Comparison of ENCODE assay signal across 18 cellular contexts in genomic region chr20:50077818-50078601, GRCh38. TPM values are rescaled to one million over a fixed set of nuclear protein-coding genes. Genes with fewer than 3 reads are reported as not detected.
DNase-seq lines count a peak whose midpoint lies in the region; ATAC-seq and TF ChIP-seq lines count a peak whose summit lies in the region.
"Had no signal": no experiment of that assay in that cellular context is flagged by ENCODE, and none has a peak within 500 bp of the region (broad histone marks: within the 10 kb centered on the region; RNA-seq: fewer than 3 reads in every experiment).

No MANE protein-coding gene starts in this region.

- H3K9me3 ChIP-seq in cardiac muscle cell (ENCODE audit: low read depth) (no peaks in the 10 kb centered on the region), right atrium auricular region (no peaks in the 10 kb centered on the region), endodermal cell (ENCODE audit: control insufficient read depth, low read length) (no peaks in the 10 kb centered on the region), thyroid gland (no peaks in the 10 kb centered on the region)
- H3K9me3 ChIP-seq: BE2C had no signal

- H3K4me1 ChIP-seq in cardiac muscle cell (ENCODE audit: low read depth) (peaks cover 22% of the 10 kb centered on the region), right atrium auricular region (peaks cover 0 to 12% of the 10 kb centered on the region in 2 donors), endodermal cell (ENCODE audit: control insufficient read depth, insufficient read depth, low read length) (peaks cover 5% of the 10 kb centered on the region), thyroid gland (peaks cover 15 to 29% of the 10 kb centered on the region in 2 donors)
- H3K4me1 ChIP-seq: BE2C had no signal

- H3K27ac ChIP-seq in cardiac muscle cell, result peak overlapping the region; percentile 60
- peak overlapping the region in 1 of 2 donors; percentile 7 for H3K27ac ChIP-seq in right atrium auricular region
- no peak overlapping the region for H3K27ac ChIP-seq in endodermal cell (ENCODE audit: low read depth, low read length)
- peak overlapping the region in 2 of 3 donors; percentile 28 to 67 for H3K27ac ChIP-seq in thyroid gland
- H3K27ac ChIP-seq: KMS-11 had no signal

- DNase-seq in cardiac muscle cell (ENCODE audit: low read depth in 1 of 2, low spot score in 1 of 2), result no peak
- no peak for DNase-seq in right atrium auricular region (ENCODE audit: low spot score)
- no peak for DNase-seq in endodermal cell
- DNase-seq in naive thymus-derived CD8-positive, alpha-beta T cell, result no peak
- peak; percentile 45 to 58 for DNase-seq in thyroid gland
- DNase-seq in DMS79 (lab: John Stamatoyannopoulos, UW), result no peak
- no peak for DNase-seq in GF-D8 (lab: John Stamatoyannopoulos, UW)
- no peak for DNase-seq in HEK293T (ENCODE audit: extremely low spot score)
- DNase-seq: BE2C; CD8-positive, alpha-beta T cell; DND-41; GDM1; NCI-H1092; NCI-H1694; NCI-H69; NK-92 treated with Interleukin-12 subunit alpha and Interleukin-12 subunit beta, amount 100 ng/mL, for 24 hours; OCI-M1 had no signal

- H3K9me3 Mint-ChIP-seq in endodermal cell, result no peaks in the 10 kb centered on the region
- no peaks in the 10 kb centered on the region for H3K9me3 Mint-ChIP-seq in naive thymus-derived CD8-positive, alpha-beta T cell
- H3K9me3 Mint-ChIP-seq: CD8-positive, alpha-beta T cell had no signal

- no peak for TF ChIP-seq POLR2A in thyroid gland (IDR thresholded peaks at IDR 0.05)

- ATAC-seq in naive thymus-derived CD8-positive, alpha-beta T cell, result no peak
- ATAC-seq: CD8-positive, alpha-beta T cell had no signal

- H3K4me1 Mint-ChIP-seq in endodermal cell, result peaks cover 11% of the 10 kb centered on the region
- H3K4me1 Mint-ChIP-seq in naive thymus-derived CD8-positive, alpha-beta T cell, result peaks cover 0 to 7% (median 5%) of the 10 kb centered on the region in 4 donors

- no peak overlapping the region for H3K4me3 Mint-ChIP-seq in endodermal cell
- H3K4me3 Mint-ChIP-seq in naive thymus-derived CD8-positive, alpha-beta T cell, result no peak overlapping the region
- H3K4me3 Mint-ChIP-seq: CD8-positive, alpha-beta T cell had no signal

- H3K27ac Mint-ChIP-seq in endodermal cell, result peak overlapping the region; percentile 36
- H3K27ac Mint-ChIP-seq in naive thymus-derived CD8-positive, alpha-beta T cell, result peak overlapping the region in 6 of 10 donors; percentile 25 to 72 (median 54)
- H3K27ac Mint-ChIP-seq: CD8-positive, alpha-beta T cell had no signal

- CTCF ChIA-PET in HEK293T (lab: Yijun Ruan, JAX), result no interaction called here

- peaks cover 10% of the 10 kb centered on the region for H3K36me3 Mint-ChIP-seq in endodermal cell (ENCODE audit: low read depth)
- H3K36me3 Mint-ChIP-seq in naive thymus-derived CD8-positive, alpha-beta T cell, result peaks cover 0 to 19% (median 0%) of the 10 kb centered on the region in 3 donors

- no peaks in the 10 kb centered on the region for H3K27me3 Mint-ChIP-seq in endodermal cell (ENCODE audit: insufficient read depth)
- no peaks in the 10 kb centered on the region for H3K27me3 Mint-ChIP-seq in naive thymus-derived CD8-positive, alpha-beta T cell

- H3K4me3 ChIP-seq in cardiac muscle cell (no peak overlapping the region), right atrium auricular region (no peak overlapping the region), endodermal cell (ENCODE audit: low read length) (no peak overlapping the region), thyroid gland (replicated peaks in 1 of 3) (no peak overlapping the region)

- 90 to 91% methylated on average over 14 to 17 of the region's 17 CpGs for WGBS in endodermal cell (ENCODE audit: insufficient coverage in 1 of 2, insufficient read length in 1 of 2), 2 experiments
- 56 to 63% methylated on average over 14 to 17 of the region's 17 CpGs for WGBS in thyroid gland, 2 donors

- H3K36me3 ChIP-seq in cardiac muscle cell, result no peaks in the 10 kb centered on the region
- peaks cover 17% of the 10 kb centered on the region for H3K36me3 ChIP-seq in right atrium auricular region
- peaks cover 18% of the 10 kb centered on the region for H3K36me3 ChIP-seq in endodermal cell (ENCODE audit: control insufficient read depth, insufficient read depth, low read length)
- H3K36me3 ChIP-seq in thyroid gland, result peaks cover 5 to 8% of the 10 kb centered on the region in 2 donors

- H3K27me3 ChIP-seq in cardiac muscle cell, result no peaks in the 10 kb centered on the region
- no peaks in the 10 kb centered on the region for H3K27me3 ChIP-seq in right atrium auricular region
- no peaks in the 10 kb centered on the region for H3K27me3 ChIP-seq in endodermal cell (ENCODE audit: control insufficient read depth, insufficient read depth, low read length, poor library complexity, severe bottlenecking)
- H3K27me3 ChIP-seq in thyroid gland, result no peaks in the 10 kb centered on the region
- H3K27me3 ChIP-seq: BE2C had no signal

- intact Hi-C loops in thyroid gland (cut with DNase I), result no loop called here

- no peak for TF ChIP-seq CTCF in cardiac muscle cell (IDR thresholded peaks at IDR 0.05; ENCODE audit: low read depth, low read length)
- TF ChIP-seq CTCF in right atrium auricular region (IDR thresholded peaks at IDR 0.05), result no peak
- no peak for TF ChIP-seq CTCF in endodermal cell (conservative IDR thresholded peaks at IDR 0.05)
- TF ChIP-seq CTCF in thyroid gland (IDR thresholded peaks at IDR 0.05), result no peak

- POLR2A ChIA-PET in naive thymus-derived CD8-positive, alpha-beta T cell (lab: Charles Lee), result no interaction called here
- POLR2A ChIA-PET in HEK293T (lab: Yijun Ruan, JAX), result no interaction called here

- no peak overlapping the region for H3K9ac ChIP-seq in endodermal cell (ENCODE audit: extremely low read depth, low read length, poor library complexity, severe bottlenecking)
- H3K9ac ChIP-seq: KMS-11 had no signal

TF ChIP-seq in HEK293T, 16 proteins besides CTCF, POLR2A, EP300 and RAD21:
- TF ChIP-seq CTBP1 (IDR thresholded peaks at IDR 0.05; ENCODE audit: borderline replicate concordance), result no peak

RNA-seq across cellular contexts. Expression of gene UBE2V1, which starts 34.9 kb away (rescaled TPM):
- total RNA-seq in cardiac muscle cell (64.0 and 126 TPM in 2 replicates), right atrium auricular region (10 to 100 TPM; 61.2 to 70.2 TPM), endodermal cell (100 to 1,000 TPM; 165 to 168 TPM), thyroid gland (100 to 1,000 TPM in 1 of 4 donors, 10 to 100 TPM in 3; 77.3 to 110 (median 92.3) TPM)
- polyA plus RNA-seq in cardiac muscle cell, result 164 and 173 TPM in 2 replicates
- 148 TPM for polyA plus RNA-seq in endodermal cell (2013, experiment 1 of 2)
- 147 TPM for polyA plus RNA-seq in endodermal cell (2013, experiment 2 of 2)
- 100 to 1,000 TPM; 154 to 165 TPM for total RNA-seq in naive thymus-derived CD8-positive, alpha-beta T cell
- 100 to 1,000 TPM; 141 to 155 (median 148) TPM for polyA plus RNA-seq in naive thymus-derived CD8-positive, alpha-beta T cell

Comparison
In these comparisons a context has a peak if more than half of its experiments do, and no peak if none do; other contexts are left out.
1. DNase-seq: peak in thyroid gland (2 of 2); none in cardiac muscle cell (0 of 2), right atrium auricular region (single experiment), endodermal cell (single experiment), naive thymus-derived CD8-positive, alpha-beta T cell (0 of 10), DMS79 (single experiment), GF-D8 (single experiment) and HEK293T (single experiment).